In genomic region chr11:64742087-64742939, GRCh38 we compare ENCODE assay signal across 8 cellular contexts. TPM values are rescaled to one million over a fixed set of nuclear protein-coding genes. Genes with fewer than 3 reads are reported as not detected.
DNase-seq lines count a peak whose midpoint lies in the region; TF ChIP-seq lines count a peak whose summit lies in the region.

No MANE protein-coding gene starts in this region.

- TF ChIP-seq POLR2A in NB4 (IDR thresholded peaks at IDR 0.05; ENCODE audit: extremely low read depth, insufficient read length), result no peak

- H3K27me3 Mint-ChIP-seq in mesothelial cell of epicardium (ENCODE audit: low read depth), result peaks cover 73% of the 10 kb centered on the region

- no peak overlapping the region for H3K27ac Mint-ChIP-seq in mesothelial cell of epicardium

- H3K27ac ChIP-seq in cingulate gyrus (ENCODE audit: low read depth, low read length), result peak overlapping the region; percentile 49
- H3K27ac ChIP-seq in RWPE1, result no peak overlapping the region

- H3K4me3 ChIP-seq in NB4 (ENCODE audit: low read depth, low read length), result peak overlapping the region; percentile 91

- CTCF ChIA-PET in RWPE1 (lab: Yijun Ruan, JAX), result interaction anchor here (0.5 to 3.0 kb wide), 13 partner anchors 9 to 739 kb away, joined by 3 to 15 read pairs (median 5); no protein-coding TSS in a partner anchor

- POLR2A ChIA-PET in RWPE1 (lab: Yijun Ruan, JAX; ENCODE audit: low non-redundant PET), result no interaction called here

- DNase-seq in DMS79 treated with DMSO at 0.1 percent for 48 hours (lab: John Stamatoyannopoulos, UW) (peak; percentile 7), DMS79 (lab: John Stamatoyannopoulos, UW) (no peak), NB4 (ENCODE audit: low read depth) (peak; percentile 73), mesothelial cell of epicardium (ENCODE audit: low spot score in 2 of 2, unreplicated experiment in 2 of 2) (no peak), 8988T (no peak), RWPE1 (ENCODE audit: low spot score) (no peak), cerebellum (ENCODE audit: low spot score) (no peak)

- TF ChIP-seq CTCF in NB4 (IDR thresholded peaks at IDR 0.05; ENCODE audit: low read depth, low read length), result no peak
- TF ChIP-seq CTCF in mesothelial cell of epicardium (IDR thresholded peaks at IDR 0.05; ENCODE audit: unreplicated experiment), result no peak
- no peak for TF ChIP-seq CTCF in RWPE1 (conservative IDR thresholded peaks at IDR 0.05; ENCODE audit: low read depth)

- peak overlapping the region; percentile 31 for H3K4me3 Mint-ChIP-seq in mesothelial cell of epicardium

- H3K4me1 Mint-ChIP-seq in mesothelial cell of epicardium, result peaks cover 16% of the 10 kb centered on the region

- no peaks in the 10 kb centered on the region for H3K9me3 Mint-ChIP-seq in mesothelial cell of epicardium

- no peaks in the 10 kb centered on the region for H3K36me3 Mint-ChIP-seq in mesothelial cell of epicardium

RNA-seq across cellular contexts. Expression of gene RASGRP2, which starts 1.6 kb away (rescaled TPM):
- total RNA-seq in mesothelial cell of epicardium (1.4 to 2.0 TPM (median 1.8 TPM) in 3 replicates), cerebellum (17.5 TPM)

RNA-seq across cellular contexts. Expression of gene PYGM, which starts 17.5 kb away (rescaled TPM):
- total RNA-seq in mesothelial cell of epicardium (6.4 to 7.6 TPM (median 7.1 TPM) in 3 replicates), cerebellum (1.1 TPM)

RNA-seq across cellular contexts. Expression of gene NRXN2, which starts 19.3 kb away (rescaled TPM):
- total RNA-seq in mesothelial cell of epicardium (9.8 to 14.0 TPM (median 12.0 TPM) in 3 replicates), cerebellum (134 TPM)

RNA-seq across cellular contexts. Expression of gene SF1, which starts 36.0 kb away (rescaled TPM):
- total RNA-seq in mesothelial cell of epicardium, result 529 to 536 TPM (median 533 TPM) in 3 replicates
- total RNA-seq in cerebellum, result 108 TPM

Comparison
In these comparisons a context has a peak if more than half of its experiments do, and no peak if none do; other contexts are left out.
1. DNase-seq: peak in DMS79 treated with DMSO at 0.1 percent for 48 hours (single experiment) and NB4 (single experiment); none in DMS79 (single experiment), mesothelial cell of epicardium (0 of 2), 8988T (single experiment), RWPE1 (single experiment) and cerebellum (single experiment).